Comparison of ENCODE assay signal across 26 cellular contexts in genomic region chr1:248196965-248197364, GRCh38.
"Had no signal": no experiment of that assay in that cellular context is flagged by ENCODE, and none has a peak within 500 bp of the region (broad histone marks: within the 10 kb centered on the region; RNA-seq: fewer than 3 reads in every experiment).

Gene OR2M3, plus strand, starts transcription at chr1:248197265. Its CDS starts 5,803 bp downstream, at chr1:248203068.

- H3K4me1 ChIP-seq: stomach, suprapubic skin, testis, thyroid gland, tibial artery, tibial nerve, transverse colon, upper lobe of left lung, upper lobe of right lung, uterus, vagina had no signal

- H3K4me3 ChIP-seq: stomach, suprapubic skin, testis, thoracic aorta, thyroid gland, tibial artery, tibial nerve, transverse colon, upper lobe of left lung, upper lobe of right lung, uterus, vagina had no signal

- ATAC-seq: stimulated activated effector memory CD8-positive, alpha-beta T cell treated with anti-CD3 and anti-CD28 coated beads, Interleukin-12 subunit alpha, Interleukin-12 subunit beta, amount 100 ng/mL, for 72 hours; stimulated activated memory B cell treated with anti-CD40 and anti-IgM and Interleukin-4, amounts not matched to agents 10 μg/mL and 1 μg/mL and 100 μg/mL, for 72 hours; stimulated activated naive B cell treated with anti-CD40 and anti-IgM and Interleukin-4, amounts not matched to agents 10 μg/mL and 1 μg/mL and 100 μg/mL, for 72 hours; stimulated activated naive CD8-positive, alpha-beta T cell treated with anti-CD3 and anti-CD28 coated beads, Interleukin-15, amount 100 ng/mL, for 72 hours; stimulated activated naive CD8-positive, alpha-beta T cell treated with anti-CD3 and anti-CD28 coated beads, Interleukin-15, Interleukin-2, amounts not matched to agents 100 U/mL and 50 U/mL, for 24 hours; upper lobe of right lung had no signal

- H3K27ac ChIP-seq: stomach, suprapubic skin, testis, thoracic aorta, thyroid gland, tibial artery, tibial nerve, transverse colon, upper lobe of left lung, upper lobe of right lung, uterus, vagina had no signal

- H3K9me3 ChIP-seq: testis, thyroid gland, tibial artery, transverse colon, upper lobe of right lung, uterus, vagina had no signal

- H3K36me3 ChIP-seq: stomach, suprapubic skin, thoracic aorta, thyroid gland, tibial artery, tibial nerve, transverse colon, upper lobe of left lung, upper lobe of right lung, uterus, vagina had no signal

- DNase-seq: stimulated activated CD4-positive, alpha-beta T cell treated with anti-CD3 and anti-CD28 coated beads, Interleukin-2, amount 100 ng/mL, for 48 hours; stimulated activated CD4-positive, alpha-beta T cell treated with anti-CD3 and anti-CD28 coated beads, Interleukin-4, amount 100 ng/mL, for 1 hour; stimulated activated CD4-positive, alpha-beta T cell treated with anti-CD3 and anti-CD28 coated beads, Interleukin-4, amount 100 ng/mL, for 24 hours; stimulated activated CD4-positive, alpha-beta T cell treated with anti-CD3 and anti-CD28 coated beads, Interleukin-4, amount 100 ng/mL, for 4 hours; stimulated activated CD8-positive, alpha-beta memory T cell treated with anti-CD3 and anti-CD28 coated beads, Interleukin-4, amount 100 ng/mL, for 48 hours; stimulated activated naive B cell treated with anti-CD40 and anti-IgM and Interleukin-4, amounts not matched to agents 10 μg/mL and 1 μg/mL and 100 μg/mL, for 72 hours; stimulated activated naive CD4-positive, alpha-beta T cell; stimulated activated naive CD4-positive, alpha-beta T cell treated with Interleukin-2 at 50 U/mL for 16 hours; stimulated activated naive CD8-positive, alpha-beta T cell treated with anti-CD3 and anti-CD28 coated beads, Interleukin-15, amount 100 ng/mL, for 72 hours; stimulated activated naive CD8-positive, alpha-beta T cell treated with anti-CD3 and anti-CD28 coated beads, Interleukin-15, Interleukin-2, amounts not matched to agents 100 U/mL and 50 U/mL, for 24 hours; stomach; substantia nigra; testis; thyroid gland; tibial artery; transverse colon; trophoblast cell; upper lobe of left lung; upper lobe of right lung; uterus had no signal

- H3K27me3 ChIP-seq: stomach, suprapubic skin, testis, thyroid gland, tibial artery, tibial nerve, transverse colon, upper lobe of left lung, upper lobe of right lung, uterus, vagina had no signal
